Comparison of ENCODE assay signal across 8 cellular contexts in the genomic region with DNA sequence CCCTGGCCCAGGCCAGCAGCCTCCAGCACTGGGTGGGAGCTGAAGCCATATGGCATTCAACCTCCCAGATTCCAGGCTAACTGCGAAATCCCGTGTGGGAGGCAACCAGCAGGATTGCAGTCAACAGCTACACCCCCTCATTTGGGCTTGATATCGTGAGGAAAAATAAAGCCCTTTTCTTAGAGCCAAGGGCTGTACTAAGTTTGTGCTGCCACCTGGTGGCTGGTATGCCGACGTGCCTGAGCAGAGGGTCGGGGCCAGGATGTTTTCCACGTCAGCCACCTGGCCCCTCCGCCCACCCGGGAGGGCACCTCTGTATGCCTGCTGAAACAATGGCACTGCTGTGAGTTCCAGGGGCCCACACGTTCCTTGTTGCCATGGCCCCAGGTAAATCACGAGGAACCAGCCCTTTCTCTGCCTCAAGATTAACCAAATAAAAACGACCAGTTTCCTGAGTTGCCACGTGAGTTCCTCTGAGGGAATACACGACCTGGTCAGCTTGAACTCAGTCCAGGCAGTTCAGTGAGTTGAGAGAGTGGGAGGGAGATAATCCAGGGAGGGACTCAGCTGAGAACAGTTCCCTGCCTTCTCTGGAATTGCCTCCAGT. TPM values are rescaled to one million over a fixed set of nuclear protein-coding genes. Genes with fewer than 3 reads are reported as not detected.
A peak's percentile ranks its signal among the peaks of the same experiment; 100 is the strongest.
DNase-seq lines count a peak whose midpoint lies in the region; ATAC-seq, FAIRE-seq and TF ChIP-seq lines count a peak whose summit lies in the region.

No MANE protein-coding gene starts in this region.

- intact Hi-C loops in natural killer cell (cut with micrococcal nuclease): loop anchor here (1.0 kb wide), 1 partner anchor 154 kb away; no protein-coding TSS in a partner anchor

- no peak overlapping the region for H3K27ac ChIP-seq in A549

- no peaks in the 10 kb centered on the region for H3K36me3 Mint-ChIP-seq in natural killer cell
- no peaks in the 10 kb centered on the region for H3K36me3 Mint-ChIP-seq in stimulated activated naive B cell treated with anti-CD40 and anti-IgM and Interleukin-4, amounts not matched to agents 10 μg/mL and 1 μg/mL and 100 μg/mL, for 72 hours

- WGBS in A549 (ENCODE audit: missing lambda C conversion rate): 32% methylated on average over 11 of the region's 14 CpGs

- peaks cover 0 to 6% of the 10 kb centered on the region in 2 donors for H3K4me1 Mint-ChIP-seq in natural killer cell
- peaks cover 2 to 6% of the 10 kb centered on the region in 2 donors for H3K4me1 Mint-ChIP-seq in stimulated activated naive B cell treated with anti-CD40 and anti-IgM and Interleukin-4, amounts not matched to agents 10 μg/mL and 1 μg/mL and 100 μg/mL, for 72 hours

- ATAC-seq in A549 (peak; percentile 79 to 95), natural killer cell (peak; percentile 55 to 74 (median 62))
- ATAC-seq in stimulated activated naive B cell treated with anti-CD40 and anti-IgM and Interleukin-4, amounts not matched to agents 10 μg/mL and 1 μg/mL and 100 μg/mL, for 72 hours (replicated peaks): peak; percentile 82 to 88

- POLR2A ChIA-PET in A549 (lab: Yijun Ruan, JAX): no interaction called here

- H3K27ac Mint-ChIP-seq in natural killer cell: no peak overlapping the region
- H3K27ac Mint-ChIP-seq in stimulated activated naive B cell treated with anti-CD40 and anti-IgM and Interleukin-4, amounts not matched to agents 10 μg/mL and 1 μg/mL and 100 μg/mL, for 72 hours: no peak overlapping the region

- H3K4me2 ChIP-seq in A549: no peak overlapping the region

- H3K4me3 Mint-ChIP-seq in natural killer cell: no peak overlapping the region
- H3K4me3 Mint-ChIP-seq in stimulated activated naive B cell treated with anti-CD40 and anti-IgM and Interleukin-4, amounts not matched to agents 10 μg/mL and 1 μg/mL and 100 μg/mL, for 72 hours: no peak overlapping the region

- no peak for FAIRE-seq in A549 (lab: Jason Lieb, UNC)

- TF ChIP-seq CTCF in A549 (IDR thresholded peaks at IDR 0.05): peak; percentile 85
- TF ChIP-seq CTCF in GM13976 (IDR thresholded peaks at IDR 0.05; ENCODE audit: borderline replicate concordance, control extremely low read depth, extremely low read depth, insufficient read depth, missing control alignments): peak; percentile 86
- TF ChIP-seq CTCF in natural killer cell (IDR thresholded peaks at IDR 0.05): peak; percentile 69

- no peaks in the 10 kb centered on the region for H3K9me3 ChIP-seq in A549

- H3K27me3 Mint-ChIP-seq in natural killer cell (ENCODE audit: low read depth in 2 of 2): peaks cover 10 to 12% of the 10 kb centered on the region in 2 donors
- H3K27me3 Mint-ChIP-seq in stimulated activated naive B cell treated with anti-CD40 and anti-IgM and Interleukin-4, amounts not matched to agents 10 μg/mL and 1 μg/mL and 100 μg/mL, for 72 hours: peaks cover 28 to 34% of the 10 kb centered on the region in 2 donors

- H3K4me1 ChIP-seq in A549: no peaks in the 10 kb centered on the region

- CTCF ChIA-PET in A549 (lab: Yijun Ruan, JAX): interaction anchor here (0.7 to 5.2 kb wide), 30 partner anchors 8 to 473 kb away, joined by 3 to 34 read pairs (median 4); partner anchors contain the start of gene TMEM98

- TF ChIP-seq RAD21 in A549 (conservative IDR thresholded peaks at IDR 0.05 in 1 of 2, IDR thresholded peaks at IDR 0.05 in 1 of 2): peak; percentile 52 to 54

- in situ Hi-C loops in GM13976 (cut with MboI; ENCODE audit: low sequenced_read_pairs, unreplicated experiment): no loop called here

- DNase-seq in A549 (ENCODE audit: low read depth in 1 of 2, low spot score in 1 of 2): peak; percentile 69 to 78
- peak; percentile 83 for DNase-seq in GM13976 (ENCODE audit: low spot score)
- DNase-seq in NCI-H82 treated with DMSO at 0.1 percent for 48 hours (lab: John Stamatoyannopoulos, UW; ENCODE audit: unreplicated experiment): peak; percentile 13
- DNase-seq in activated T-cell treated with anti-CD3 and anti-CD28 coated beads, Interleukin-2, amount 50 U/mL, for 1 hour: peak; percentile 61
- peak; percentile 53 for DNase-seq in fibroblast of gingiva (ENCODE audit: low read depth)
- peak; percentile 45 for DNase-seq in natural killer cell
- DNase-seq in stimulated activated naive B cell treated with anti-CD40 and anti-IgM and Interleukin-4, amounts not matched to agents 10 μg/mL and 1 μg/mL and 100 μg/mL, for 72 hours: peak; percentile 24
- no peak for DNase-seq in NCI-H2107 treated with DMSO at 0.1 percent for 48 hours (lab: John Stamatoyannopoulos, UW; ENCODE audit: unreplicated experiment)

- no peak for TF ChIP-seq EP300 in A549 (IDR thresholded peaks at IDR 0.05)

- no peak for TF ChIP-seq POLR2A in A549 (IDR thresholded peaks at IDR 0.05; ENCODE audit: low read length)

- H3K4me3 ChIP-seq in A549: no peak overlapping the region

- no peaks in the 10 kb centered on the region for H3K9me3 Mint-ChIP-seq in natural killer cell
- H3K9me3 Mint-ChIP-seq in stimulated activated naive B cell treated with anti-CD40 and anti-IgM and Interleukin-4, amounts not matched to agents 10 μg/mL and 1 μg/mL and 100 μg/mL, for 72 hours: no peaks in the 10 kb centered on the region

TF ChIP-seq in A549, 52 proteins besides CTCF, POLR2A, EP300 and RAD21:
- peak; percentile 59 for TF ChIP-seq SMC3 (IDR thresholded peaks at IDR 0.05)
- TF ChIP-seq KDM1A (IDR thresholded peaks at IDR 0.05; ENCODE audit: low read depth): no peak
- TF ChIP-seq JUNB (IDR thresholded peaks at IDR 0.05): no peak
TF ChIP-seq in A549: peak in this region for 1.

RNA-seq across cellular contexts. Expression of gene TMEM98, which starts 9.0 kb away (rescaled TPM):
- 61.0 and 72.6 TPM in 2 replicates for polyA plus RNA-seq in A549 (2011; rRNA removed)
- polyA plus RNA-seq in A549 (2012; cell fraction: cytosol; rRNA removed): 95.7 and 118 TPM in 2 replicates
- polyA plus RNA-seq in A549 (2012; cell fraction: nucleus; rRNA removed): 66.6 and 79.4 TPM in 2 replicates
- polyA plus RNA-seq in A549 (2017; fragmentation: RNase III; extraction: RNeasy Plus Mini Kit Qiagen cat#74134 plus additional on column Dnase treatment): 42.2 to 50.0 TPM (median 46.6 TPM) in 3 replicates
- polyA minus RNA-seq in A549 (2011; rRNA and poly(A)+ RNA removed): 71.5 and 87.1 TPM in 2 replicates
- total RNA-seq in natural killer cell: not detected

RNA-seq across cellular contexts. Expression of gene SPACA3, which starts 54.6 kb away (rescaled TPM):
- not detected in 2 replicates for polyA plus RNA-seq in A549 (2011; rRNA removed)
- polyA plus RNA-seq in A549 (2012; cell fraction: cytosol; rRNA removed): not detected in 2 replicates
- polyA plus RNA-seq in A549 (2012; cell fraction: nucleus; rRNA removed): not detected in 2 replicates
- not detected in 3 replicates for polyA plus RNA-seq in A549 (2017; fragmentation: RNase III; extraction: RNeasy Plus Mini Kit Qiagen cat#74134 plus additional on column Dnase treatment)
- not detected in 2 replicates for polyA minus RNA-seq in A549 (2011; rRNA and poly(A)+ RNA removed)
- not detected for total RNA-seq in natural killer cell
